In the genomic region with DNA sequence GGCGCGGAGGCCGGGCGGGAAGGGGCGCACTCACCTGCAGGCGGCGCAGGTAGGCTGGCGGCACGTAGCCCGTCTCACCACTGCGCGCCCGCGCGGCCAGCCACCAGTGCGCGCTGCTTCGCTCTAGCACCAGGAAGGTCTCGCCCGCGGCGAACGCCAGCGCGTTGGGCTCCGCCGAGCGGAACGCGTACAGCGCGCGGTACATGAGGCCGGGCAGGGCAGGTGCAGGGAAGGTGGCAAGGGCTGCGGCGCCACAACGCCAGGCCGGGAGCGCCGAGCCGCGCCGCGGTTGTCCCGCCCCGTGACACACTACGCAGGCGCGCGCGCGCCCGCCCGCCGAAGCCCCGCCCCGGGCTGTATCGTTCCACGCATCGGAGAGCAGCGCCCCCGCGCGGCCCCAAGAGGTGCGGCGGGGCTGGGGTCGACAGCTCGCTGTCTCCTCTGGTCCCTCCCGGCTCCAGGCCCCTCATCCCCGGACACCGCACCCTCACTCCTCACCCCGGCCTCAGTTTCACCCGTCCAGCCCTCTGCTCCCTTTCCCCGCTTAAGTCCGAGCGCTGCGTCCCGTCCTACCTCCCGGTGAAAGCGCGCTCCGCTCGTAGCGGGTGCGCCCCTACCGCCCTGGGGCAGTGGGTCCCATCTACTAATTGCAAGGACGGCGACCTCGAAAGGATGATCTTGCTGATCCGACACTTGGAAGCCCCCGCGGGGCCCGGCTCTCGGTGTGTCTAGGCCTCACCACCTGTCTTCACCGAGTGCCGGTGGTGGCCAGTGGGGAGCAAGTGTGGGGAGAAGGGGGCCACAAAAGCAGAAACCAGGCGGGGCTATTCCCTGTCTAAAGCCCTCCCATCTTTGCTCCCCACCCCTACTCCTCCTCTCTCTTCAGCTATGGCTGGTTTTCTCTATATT, we compare ENCODE assay signal across 8 cellular contexts. TPM values are rescaled to one million over a fixed set of nuclear protein-coding genes. Genes with fewer than 3 reads are reported as not detected.
DNase-seq lines count a peak whose midpoint lies in the region; ATAC-seq and TF ChIP-seq lines count a peak whose summit lies in the region.

Gene NCKIPSD, minus strand, starts transcription at position 313 of the 909 bp plus-strand sequence. Its CDS starts 108 bp downstream, at position 205.

- 1 to 2% methylated on average over 23 to 38 of the region's 97 CpGs for WGBS in lower leg skin, 2 donors

- TF ChIP-seq POLR2A in GM19193 (IDR thresholded peaks at IDR 0.05; ENCODE audit: extremely low read depth, insufficient read depth, insufficient read length) (peak; percentile 87), lower leg skin (IDR thresholded peaks at IDR 0.05) (peak in 1 of 2 donors; percentile 43)

- TF ChIP-seq CTCF in C4-2B (conservative IDR thresholded peaks at IDR 0.05) (peak; percentile 95), dorsolateral prefrontal cortex (IDR thresholded peaks at IDR 0.05 in 54 of 56, conservative IDR thresholded peaks at IDR 0.05 in 2 of 56; ENCODE audit: low read depth in 1 of 56, partially characterized antibody in 56 of 56) (peak; percentile 54 to 99 (median 92)), lower leg skin (IDR thresholded peaks at IDR 0.05) (peak in 1 of 3 donors; percentile 76)

- intact Hi-C loops in dorsolateral prefrontal cortex (cut with DNase I) (loop anchor here (1.0 to 10.0 kb wide), 4 partner anchors 23 to 159 kb away; partner anchors contain the start of gene PRKAR2A (in 1 of the 2)), lower leg skin (cut with DNase I; ENCODE audit: low total_unique reads) (no loop called here)

- DNase-seq in NCI-H82 treated with DMSO at 0.1 percent for 48 hours (lab: John Stamatoyannopoulos, UW; ENCODE audit: unreplicated experiment): peak; percentile 52
- peak; percentile 92 for DNase-seq in activated CD4-positive, alpha-beta T cell treated with anti-CD3 and anti-CD28 coated beads, Interleukin-2, amount 50 U/mL, for 48 hours
- peak; percentile 77 to 90 (median 86) for DNase-seq in dorsolateral prefrontal cortex
- DNase-seq in lower leg skin (ENCODE audit: low spot score in 2 of 2): peak; percentile 82 to 97
- DNase-seq in stimulated activated CD4-positive, alpha-beta T cell treated with anti-CD3 and anti-CD28 coated beads, TNF-alpha, amount 100 ng/mL, for 1 hour (ENCODE audit: low read depth in 3 of 3, low spot score in 1 of 3): peak; percentile 79 to 94 (median 84)

- H3K27ac ChIP-seq in C4-2B: peak within 1 kb of the TSS; percentile 91
- H3K27ac ChIP-seq in dorsolateral prefrontal cortex: peak within 1 kb of the TSS in 57 of 59 donors; percentile 15 to 97 (median 87)

- peak within 1 kb of the TSS; percentile 70 to 100 (median 95) for H3K4me3 ChIP-seq in dorsolateral prefrontal cortex
- peak within 1 kb of the TSS; percentile 62 for H3K4me3 ChIP-seq in lower leg skin (ENCODE audit: low read depth, poor library complexity, severe bottlenecking)

- H3K27me3 ChIP-seq in dorsolateral prefrontal cortex: no peaks in the 10 kb centered on the region

- peak; percentile 59 for ATAC-seq in HG03378 (IDR thresholded peaks at IDR 0.05; ENCODE audit: unreplicated experiment)

RNA-seq across cellular contexts. Expression of gene NCKIPSD, which starts in this region (rescaled TPM):
- total RNA-seq in dorsolateral prefrontal cortex (100 to 1,000 TPM in 69 of 120 experiments, 10 to 100 TPM in 51; 66.3 to 147 (median 103) TPM), lower leg skin (10 to 100 TPM; 32.0 to 51.0 (median 41.1) TPM)

Comparison
In these comparisons a context has a peak if more than half of its experiments do, and no peak if none do; other contexts are left out.
1. Peak in every context shown above with its lines: DNase-seq, ATAC-seq, H3K4me3 ChIP-seq and H3K27ac ChIP-seq.